Comparison of ENCODE assay signal across 3 cellular contexts in the genomic region with DNA sequence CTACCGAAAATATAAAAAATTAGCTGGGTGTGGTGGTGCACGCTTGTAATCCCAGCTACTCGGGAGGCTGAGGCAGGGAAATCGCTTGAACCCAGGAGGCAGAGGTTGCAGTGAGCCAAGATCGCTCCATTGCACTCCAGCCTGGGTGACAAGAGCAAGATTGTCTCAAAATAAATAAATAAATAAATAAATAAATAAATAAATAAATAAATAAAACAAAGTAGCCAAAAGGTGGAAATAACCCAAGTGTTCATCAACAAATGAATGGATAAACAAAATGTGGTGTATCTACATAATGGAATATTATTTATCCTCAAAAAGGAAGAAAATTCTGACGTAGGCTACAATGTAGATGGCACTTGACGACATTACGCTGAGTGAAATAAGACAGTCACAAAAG. TPM values are rescaled to one million over a fixed set of nuclear protein-coding genes. Genes with fewer than 3 reads are reported as not detected.
"Had no signal": no experiment of that assay in that cellular context is flagged by ENCODE, and none has a peak within 500 bp of the region (broad histone marks: within the 10 kb centered on the region; RNA-seq: fewer than 3 reads in every experiment).

No MANE protein-coding gene starts in this region.

RNA-seq across cellular contexts. Expression of gene TRIM67, which starts 29.3 kb away (rescaled TPM):
- polyA plus RNA-seq: HepG2, IgD-negative memory B cell, IMR-90 had no signal
